In the genomic region with DNA sequence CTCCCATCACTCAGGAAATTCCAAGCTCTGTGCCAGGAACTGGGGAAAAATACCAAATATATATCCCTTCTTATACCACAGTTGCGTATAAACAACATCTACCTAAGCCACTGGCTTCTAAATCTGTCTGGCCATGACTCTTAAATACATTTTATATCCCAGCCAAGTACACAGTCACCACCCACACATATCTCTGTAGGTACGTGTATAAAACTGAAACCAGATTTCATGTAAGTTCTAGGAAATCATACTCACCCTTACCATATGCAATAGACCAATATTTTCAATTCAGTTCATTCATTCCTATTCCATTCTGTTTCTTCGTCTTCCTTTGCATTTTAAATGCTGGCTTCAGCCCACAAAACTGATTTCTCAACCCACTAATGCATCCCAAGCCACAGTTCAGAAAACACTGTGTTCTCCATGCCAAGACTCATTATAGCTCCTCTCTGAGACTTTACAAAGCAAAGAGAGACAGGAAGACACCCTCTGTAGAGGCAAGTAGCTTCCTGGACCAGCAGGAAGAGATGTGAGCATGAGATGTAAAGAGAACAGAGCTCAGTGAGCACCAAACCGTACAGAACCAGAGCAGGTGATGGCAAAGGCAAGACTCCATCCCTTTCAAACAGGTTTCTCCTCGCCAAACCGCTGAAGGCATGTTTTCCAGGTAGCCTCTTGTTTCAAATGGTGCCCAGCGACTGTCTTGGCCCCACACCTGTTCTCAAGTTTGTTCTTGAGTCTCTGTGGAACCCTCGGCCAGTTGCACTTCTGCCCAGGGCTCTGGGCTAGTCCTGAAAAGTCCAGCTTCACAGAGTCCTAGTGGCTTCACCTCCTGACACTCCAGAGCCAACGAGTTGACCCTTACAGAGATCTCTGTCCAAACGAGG, we compare ENCODE assay signal across 14 cellular contexts. TPM values are rescaled to one million over a fixed set of nuclear protein-coding genes. Genes with fewer than 3 reads are reported as not detected.
A peak's percentile ranks its signal among the peaks of the same experiment; 100 is the strongest.
DNase-seq lines count a peak whose midpoint lies in the region; ATAC-seq and TF ChIP-seq lines count a peak whose summit lies in the region.
"Had no signal": no experiment of that assay in that cellular context is flagged by ENCODE, and none has a peak within 500 bp of the region (broad histone marks: within the 10 kb centered on the region; RNA-seq: fewer than 3 reads in every experiment).

No MANE protein-coding gene starts in this region.

- H3K27ac ChIP-seq in RWPE2 (ENCODE audit: poor library complexity, severe bottlenecking) (peak overlapping the region; percentile 22), upper lobe of right lung (no peak overlapping the region)
- H3K27ac ChIP-seq: 22Rv1, adrenal gland, SK-N-MC, upper lobe of left lung had no signal

- intact Hi-C loops in upper lobe of right lung (cut with DNase I), result no loop called here

- no peak for TF ChIP-seq CTCF in RWPE2 (IDR thresholded peaks at IDR 0.05; ENCODE audit: poor library complexity, severe bottlenecking)
- no peak for TF ChIP-seq CTCF in omental fat pad (IDR thresholded peaks at IDR 0.05)
- no peak for TF ChIP-seq CTCF in upper lobe of right lung (IDR thresholded peaks at IDR 0.05)

- no peaks in the 10 kb centered on the region for H3K27me3 ChIP-seq in RWPE2 (ENCODE audit: insufficient read depth, poor library complexity, severe bottlenecking)
- H3K27me3 ChIP-seq in upper lobe of right lung, result no peaks in the 10 kb centered on the region
- H3K27me3 ChIP-seq: adrenal gland, upper lobe of left lung had no signal

- no peaks in the 10 kb centered on the region for H3K36me3 ChIP-seq in RWPE2 (ENCODE audit: low read depth)
- H3K36me3 ChIP-seq in upper lobe of right lung, result no peaks in the 10 kb centered on the region
- H3K36me3 ChIP-seq: adrenal gland, upper lobe of left lung had no signal

- H3K4me1 ChIP-seq in RWPE2 (ENCODE audit: insufficient read depth, poor library complexity, severe bottlenecking) (peaks cover 3% of the 10 kb centered on the region), upper lobe of right lung (no peaks in the 10 kb centered on the region)
- H3K4me1 ChIP-seq: adrenal gland, upper lobe of left lung had no signal

- no peak for DNase-seq in activated CD4-positive, CD25-positive, alpha-beta regulatory T cell (lab: John Stamatoyannopoulos, UW)
- DNase-seq in RWPE2 (ENCODE audit: low spot score) (no peak), dedifferentiated amniotic fluid mesenchymal stem cell (ENCODE audit: extremely low spot score) (peak; percentile 65), omental fat pad (ENCODE audit: low spot score) (no peak), amygdala (lab: John Stamatoyannopoulos, UW) (no peak), upper lobe of right lung (no peak)
- DNase-seq: activated CD4-positive, CD25-positive, alpha-beta regulatory T cell treated with anti-CD3 and anti-CD28 coated beads, Interleukin-2, amount 50 U/mL, for 72 hours; adrenal gland; stimulated activated CD4-positive, alpha-beta T cell treated with anti-CD3 and anti-CD28 coated beads, Interleukin-12 subunit alpha, Interleukin-12 subunit beta, amount 100 ng/mL, for 4 hours; upper lobe of left lung had no signal

- no peak overlapping the region for H3K4me3 ChIP-seq in RWPE2 (ENCODE audit: severe bottlenecking)
- H3K4me3 ChIP-seq in upper lobe of right lung, result no peak overlapping the region
- H3K4me3 ChIP-seq: adrenal gland, SK-N-MC, upper lobe of left lung had no signal

- H3K9me3 ChIP-seq in RWPE2 (ENCODE audit: severe bottlenecking), result no peaks in the 10 kb centered on the region
- no peaks in the 10 kb centered on the region for H3K9me3 ChIP-seq in upper lobe of right lung
- H3K9me3 ChIP-seq: adrenal gland, upper lobe of left lung had no signal

- ATAC-seq in activated CD4-positive, CD25-positive, alpha-beta regulatory T cell treated with anti-CD3 and anti-CD28 coated beads, Interleukin-2, amount 50 U/mL, for 24 hours, result peak; percentile 72 to 74
- peak; percentile 73 for ATAC-seq in RWPE2 (ENCODE audit: low read depth)
- peak; percentile 86 for ATAC-seq in omental fat pad (ENCODE audit: low FRiP score)
- ATAC-seq in GM18861 (IDR thresholded peaks at IDR 0.05; ENCODE audit: unreplicated experiment), result no peak
- ATAC-seq in upper lobe of right lung, result no peak

RNA-seq across cellular contexts. Expression of a gene that starts 18.7 kb away (rescaled TPM):
- total RNA-seq in omental fat pad, result 10 to 100 TPM in 1 of 4 donors, 1 to 10 TPM in 3; 5.6 to 11.7 (median 6.7) TPM
- 13.1 TPM for total RNA-seq in upper lobe of right lung

Comparison
In these comparisons a context has a peak if more than half of its experiments do, and no peak if none do; other contexts are left out.
1. ATAC-seq: peak in activated CD4-positive, CD25-positive, alpha-beta regulatory T cell treated with anti-CD3 and anti-CD28 coated beads, Interleukin-2, amount 50 U/mL, for 24 hours (2 of 2), RWPE2 (single experiment) and omental fat pad (single experiment); none in GM18861 (single experiment) and upper lobe of right lung (single experiment).